ENCODE assay signal across 8 cellular contexts in genomic region chr17:7262192-7263070, GRCh38. TPM values are rescaled to one million over a fixed set of nuclear protein-coding genes. Genes with fewer than 3 reads are reported as not detected.
DNase-seq lines count a peak whose midpoint lies in the region; ATAC-seq and TF ChIP-seq lines count a peak whose summit lies in the region.

TSS of gene CLDN7 (minus strand) at chr17:7262478. CDS start at chr17:7262043, 435 bp downstream.

- TF ChIP-seq EP300 in neural cell (conservative IDR thresholded peaks at IDR 0.05; ENCODE audit: poor library complexity, severe bottlenecking) = no peak

- no peak within 1 kb of the TSS for H3K4me2 ChIP-seq in neural cell (ENCODE audit: low read length)

- TF ChIP-seq RAD21 in neural cell (conservative IDR thresholded peaks at IDR 0.05) = no peak

- peaks cover 15% of the 10 kb centered on the region for H3K36me3 Mint-ChIP-seq in endodermal cell (ENCODE audit: low read depth)

- WGBS in endodermal cell (ENCODE audit: insufficient coverage in 1 of 2, insufficient read length in 1 of 2), 2 experiments = 3 to 5% methylated on average over 27 to 71 of the region's 71 CpGs

- DNase-seq in NCI-H460 (ENCODE audit: extremely low read depth, low read depth) (no peak), endodermal cell (peak; percentile 99), NAMALWA (ENCODE audit: low spot score) (no peak)
- DNase-seq in activated CD4-positive, alpha-beta T cell treated with anti-CD3 and anti-CD28 coated beads, Interleukin-2, amount 50 U/mL, for 1 hour = no peak

- peaks cover 9% of the 10 kb centered on the region; the same call in 1 of the 2 replicates for H3K36me3 ChIP-seq in ES-I3 (ENCODE audit: insufficient read depth, low read length)
- H3K36me3 ChIP-seq in endodermal cell (ENCODE audit: control insufficient read depth, insufficient read depth, low read length) = peaks cover 14% of the 10 kb centered on the region
- H3K36me3 ChIP-seq in neural cell (ENCODE audit: insufficient read depth, low read length) = peaks cover 4% of the 10 kb centered on the region

- peaks cover 36% of the 10 kb centered on the region for H3K27me3 ChIP-seq in endodermal cell (ENCODE audit: control insufficient read depth, insufficient read depth, low read length, poor library complexity, severe bottlenecking)
- peaks cover 60% of the 10 kb centered on the region for H3K27me3 ChIP-seq in neural cell (ENCODE audit: insufficient read depth, low read depth, low read length)

- H3K4me3 ChIP-seq in endodermal cell (ENCODE audit: low read length) = peak within 1 kb of the TSS; percentile 73
- peak within 1 kb of the TSS; percentile 50 for H3K4me3 ChIP-seq in neural cell (ENCODE audit: low read length)

- no peak within 1 kb of the TSS for H2AFZ ChIP-seq in neural cell (ENCODE audit: low read depth, low read length)

- TF ChIP-seq CTCF in endodermal cell (conservative IDR thresholded peaks at IDR 0.05) = peak; percentile 59
- TF ChIP-seq CTCF in neural cell (IDR thresholded peaks at IDR 0.05; ENCODE audit: poor library complexity, severe bottlenecking) = no peak

- peak within 1 kb of the TSS; percentile 97 for H3K27ac Mint-ChIP-seq in endodermal cell

- ATAC-seq in HG02938 (IDR thresholded peaks at IDR 0.05; ENCODE audit: unreplicated experiment) (no peak), HG03196 (IDR thresholded peaks at IDR 0.05; ENCODE audit: unreplicated experiment) (no peak)

- no peaks in the 10 kb centered on the region for H3K9me2 ChIP-seq in neural cell (ENCODE audit: insufficient read depth, low read length)

- H3K27me3 Mint-ChIP-seq in endodermal cell (ENCODE audit: insufficient read depth) = no peaks in the 10 kb centered on the region

- H3K9me3 Mint-ChIP-seq in endodermal cell = no peaks in the 10 kb centered on the region

- H3K9me3 ChIP-seq in ES-I3 (ENCODE audit: control insufficient read depth, insufficient read depth, low read length) (no peaks in the 10 kb centered on the region), endodermal cell (ENCODE audit: control insufficient read depth, low read length) (no peaks in the 10 kb centered on the region), neural cell (ENCODE audit: low read length) (no peaks in the 10 kb centered on the region)

- no peaks in the 10 kb centered on the region for H4K20me1 ChIP-seq in neural cell (ENCODE audit: insufficient read depth)

- no peak within 1 kb of the TSS for H3K27ac ChIP-seq in endodermal cell (ENCODE audit: low read depth, low read length)
- H3K27ac ChIP-seq in neural cell (ENCODE audit: low read length) = no peak within 1 kb of the TSS

- peak within 1 kb of the TSS; percentile 98 for H3K4me3 Mint-ChIP-seq in endodermal cell

- H3F3A ChIP-seq in neural cell (ENCODE audit: insufficient read depth, low read length, poor library complexity, severe bottlenecking) = no peaks in the 10 kb centered on the region

- H3K4me1 ChIP-seq in ES-I3 (ENCODE audit: insufficient read depth, low read length) = peaks cover 13% of the 10 kb centered on the region; the same call in 1 of the 2 replicates
- no peaks in the 10 kb centered on the region for H3K4me1 ChIP-seq in endodermal cell (ENCODE audit: control insufficient read depth, insufficient read depth, low read length)

- H3K9ac ChIP-seq in ES-I3 (ENCODE audit: low read depth, low read length) (peak within 1 kb of the TSS; percentile 94), endodermal cell (ENCODE audit: extremely low read depth, low read length, poor library complexity, severe bottlenecking) (peak within 1 kb of the TSS; percentile 68), neural cell (ENCODE audit: low read length) (no peak within 1 kb of the TSS)

- H3K4me1 Mint-ChIP-seq in endodermal cell = peaks cover 12% of the 10 kb centered on the region

- H3K79me2 ChIP-seq in neural cell (replicated peaks; ENCODE audit: insufficient read depth, low read length) = no peaks in the 10 kb centered on the region

TF ChIP-seq in neural cell, 6 proteins besides CTCF, POLR2A, EP300 and RAD21:
- TF ChIP-seq SMC3 (conservative IDR thresholded peaks at IDR 0.05; ENCODE audit: poor library complexity) = no peak
- peak; percentile 48 for TF ChIP-seq EZH2 (IDR thresholded peaks at IDR 0.05; ENCODE audit: borderline replicate concordance, insufficient read depth, low read length, poor library complexity, severe bottlenecking)
- no peak for TF ChIP-seq REST (IDR thresholded peaks at IDR 0.05; ENCODE audit: borderline replicate concordance)
- TF ChIP-seq TAF1 (IDR thresholded peaks at IDR 0.05; ENCODE audit: low read depth) = no peak

RNA-seq across cellular contexts. Expression of gene CLDN7, which starts in this region (rescaled TPM):
- total RNA-seq in NCI-H460 (2014; rRNA removed; shearing (Covaris generic)) = 12.6 and 13.2 TPM in 2 replicates
- polyA plus RNA-seq in NCI-H460 (2014; cell fraction: nucleus; rRNA removed) = 21.0 and 29.6 TPM in 2 replicates
- 100 to 1,000 TPM; 142 to 149 TPM for total RNA-seq in endodermal cell
- polyA plus RNA-seq in endodermal cell (2013, experiment 1 of 2) = 12.5 TPM
- 6.7 TPM for polyA plus RNA-seq in endodermal cell (2013, experiment 2 of 2)
- 0.27 TPM in 1 of 2 replicates, not detected in the other for polyA plus RNA-seq in neural cell
- not detected in 2 replicates for polyA minus RNA-seq in neural cell

Comparison
In these comparisons a context has a peak if more than half of its experiments do, and no peak if none do; other contexts are left out.
1. RNA of gene CLDN7 (total RNA-seq): 142 to 149 TPM in endodermal cell; 12.6 to 13.2 TPM in NCI-H460; every median in the first group is over 10 times any median in the second.